Comparison of ENCODE assay signal across 25 cellular contexts in genomic region chr7:107322015-107322414, GRCh38.
"Had no signal": no experiment of that assay in that cellular context is flagged by ENCODE, and none has a peak within 500 bp of the region (broad histone marks: within the 10 kb centered on the region; RNA-seq: fewer than 3 reads in every experiment).

No MANE protein-coding gene starts in this region.

- H3K4me3 Mint-ChIP-seq: activated CD4-positive, alpha-beta T cell treated with anti-CD3 and anti-CD28 coated beads, Interleukin-2, amount 10 ng/mL, durations not matched to agents 7 days and 5 days; activated CD8-positive, alpha-beta memory T cell treated with anti-CD3 and anti-CD28 coated beads, Interleukin-2, amount 10 ng/mL, durations not matched to agents 7 days and 5 days; activated CD8-positive, alpha-beta T cell treated with anti-CD3 and anti-CD28 coated beads for 36 hours; activated naive CD4-positive, alpha-beta T cell treated with anti-CD3 and anti-CD28 coated beads, Interleukin-2, amount 50 U/mL, for 24 hours; activated T-helper 1 cell treated with anti-CD3 and anti-CD28 coated beads, Interleukin-12 subunit alpha, Interleukin-12 subunit beta, Interleukin-2, Interleukin-4 antibody, amounts not matched to agents 30 ng/mL and 10 ng/mL and 1 ng/mL, durations not matched to agents 14 hours and 24 hours and 36 hours; brain; natural killer cell; T-helper 17 cell had no signal

- H3K27me3 ChIP-seq: gastrocnemius medialis, pancreas, right atrium auricular region, upper lobe of left lung had no signal

- H3K9me3 ChIP-seq: gastrocnemius medialis, pancreas, right atrium auricular region, upper lobe of left lung had no signal

- H3K4me1 ChIP-seq: gastrocnemius medialis, pancreas, psoas muscle, right atrium auricular region, upper lobe of left lung had no signal

- H3K27ac ChIP-seq: gastrocnemius medialis, pancreas, psoas muscle, right atrium auricular region, upper lobe of left lung, WERI-Rb-1 had no signal

- DNase-seq: activated CD4-positive, alpha-beta T cell treated with anti-CD3 and anti-CD28 coated beads, Interleukin-2, amount 10 ng/mL, durations not matched to agents 7 days and 5 days; activated CD4-positive, CD25-positive, alpha-beta regulatory T cell treated with anti-CD3 and anti-CD28 coated beads, Interleukin-2, amount 50 U/mL, for 72 hours; activated CD8-positive, alpha-beta memory T cell treated with anti-CD3 and anti-CD28 coated beads, Interleukin-2, amount 10 ng/mL, durations not matched to agents 7 days and 5 days; activated CD8-positive, alpha-beta T cell treated with anti-CD3 and anti-CD28 coated beads for 36 hours; activated gamma-delta T cell; aorta; effector CD4-positive, alpha-beta T cell; gastrocnemius medialis; hippocampal formation; left ventricle myocardium superior; mammary epithelial cell; midbrain; natural killer cell; pancreas; psoas muscle; stimulated activated CD4-positive, alpha-beta T cell treated with anti-CD3 and anti-CD28 coated beads, Interleukin-4, amount 100 ng/mL, for 24 hours; stimulated activated naive CD4-positive, alpha-beta T cell treated with Interleukin-2 at 50 U/mL for 16 hours; T-helper 17 cell; upper lobe of left lung; WERI-Rb-1 had no signal

- FAIRE-seq: pancreas had no signal

- H3K27me3 Mint-ChIP-seq: activated CD4-positive, alpha-beta T cell treated with anti-CD3 and anti-CD28 coated beads, Interleukin-2, amount 10 ng/mL, durations not matched to agents 7 days and 5 days; activated CD8-positive, alpha-beta memory T cell treated with anti-CD3 and anti-CD28 coated beads, Interleukin-2, amount 10 ng/mL, durations not matched to agents 7 days and 5 days; activated CD8-positive, alpha-beta T cell treated with anti-CD3 and anti-CD28 coated beads for 36 hours; activated naive CD4-positive, alpha-beta T cell treated with anti-CD3 and anti-CD28 coated beads, Interleukin-2, amount 50 U/mL, for 24 hours; brain; T-helper 17 cell had no signal

- H3K4me1 Mint-ChIP-seq: activated CD4-positive, alpha-beta T cell treated with anti-CD3 and anti-CD28 coated beads, Interleukin-2, amount 10 ng/mL, durations not matched to agents 7 days and 5 days; activated CD8-positive, alpha-beta memory T cell treated with anti-CD3 and anti-CD28 coated beads, Interleukin-2, amount 10 ng/mL, durations not matched to agents 7 days and 5 days; activated naive CD4-positive, alpha-beta T cell treated with anti-CD3 and anti-CD28 coated beads, Interleukin-2, amount 50 U/mL, for 24 hours; brain; natural killer cell had no signal

- H3K36me3 ChIP-seq: gastrocnemius medialis, pancreas, right atrium auricular region, WERI-Rb-1 had no signal

- H3K27ac Mint-ChIP-seq: activated CD4-positive, alpha-beta T cell treated with anti-CD3 and anti-CD28 coated beads, Interleukin-2, amount 10 ng/mL, durations not matched to agents 7 days and 5 days; activated CD8-positive, alpha-beta memory T cell treated with anti-CD3 and anti-CD28 coated beads, Interleukin-2, amount 10 ng/mL, durations not matched to agents 7 days and 5 days; activated CD8-positive, alpha-beta T cell treated with anti-CD3 and anti-CD28 coated beads for 36 hours; activated naive CD4-positive, alpha-beta T cell treated with anti-CD3 and anti-CD28 coated beads, Interleukin-2, amount 50 U/mL, for 24 hours; activated T-helper 1 cell treated with anti-CD3 and anti-CD28 coated beads, Interleukin-12 subunit alpha, Interleukin-12 subunit beta, Interleukin-2, Interleukin-4 antibody, amounts not matched to agents 30 ng/mL and 10 ng/mL and 1 ng/mL, durations not matched to agents 14 hours and 24 hours and 36 hours; brain; natural killer cell; T-helper 17 cell had no signal

- ATAC-seq: activated CD8-positive, alpha-beta memory T cell treated with anti-CD3 and anti-CD28 coated beads, Interleukin-2, amount 10 ng/mL, durations not matched to agents 7 days and 5 days; activated CD8-positive, alpha-beta T cell treated with anti-CD3 and anti-CD28 coated beads for 36 hours; esophagus mucosa; gastrocnemius medialis; left ventricle myocardium superior; natural killer cell; pancreas; psoas muscle; T-helper 17 cell had no signal

- H3K36me3 Mint-ChIP-seq: natural killer cell had no signal

- H3K4me3 ChIP-seq: gastrocnemius medialis, pancreas, psoas muscle, right atrium auricular region, upper lobe of left lung had no signal

- H3K9me3 Mint-ChIP-seq: activated CD4-positive, alpha-beta T cell treated with anti-CD3 and anti-CD28 coated beads, Interleukin-2, amount 10 ng/mL, durations not matched to agents 7 days and 5 days; activated CD8-positive, alpha-beta T cell treated with anti-CD3 and anti-CD28 coated beads for 36 hours; activated naive CD4-positive, alpha-beta T cell treated with anti-CD3 and anti-CD28 coated beads, Interleukin-2, amount 50 U/mL, for 24 hours; activated T-helper 1 cell treated with anti-CD3 and anti-CD28 coated beads, Interleukin-12 subunit alpha, Interleukin-12 subunit beta, Interleukin-2, Interleukin-4 antibody, amounts not matched to agents 30 ng/mL and 10 ng/mL and 1 ng/mL, durations not matched to agents 14 hours and 24 hours and 36 hours; natural killer cell had no signal
